ENCODE assay signal across 13 cellular contexts in genomic region chr3:30616347-30617027, GRCh38. TPM values are rescaled to one million over a fixed set of nuclear protein-coding genes. Genes with fewer than 3 reads are reported as not detected.
DNase-seq lines count a peak whose midpoint lies in the region; ATAC-seq, FAIRE-seq and TF ChIP-seq lines count a peak whose summit lies in the region.
"Had no signal": no experiment of that assay in that cellular context is flagged by ENCODE, and none has a peak within 500 bp of the region (broad histone marks: within the 10 kb centered on the region; RNA-seq: fewer than 3 reads in every experiment).

No MANE protein-coding gene starts in this region.

- POLR2A ChIA-PET in CD4-positive, alpha-beta T cell (lab: Charles Lee): interaction anchor here (0.6 to 6.9 kb wide), 22 partner anchors 8 to 418 kb away, joined by 3 to 80 read pairs (median 5); partner anchors contain the start of gene TGFBR2

- H3K36me3 Mint-ChIP-seq in CD4-positive, alpha-beta T cell (ENCODE audit: low read depth): peaks cover 90% of the 10 kb centered on the region
- no peaks in the 10 kb centered on the region for H3K36me3 Mint-ChIP-seq in IgD-negative memory B cell
- peaks cover 5% of the 10 kb centered on the region for H3K36me3 Mint-ChIP-seq in astrocyte (ENCODE audit: low read depth, unreplicated experiment)
- H3K36me3 Mint-ChIP-seq in progenitor cell of endocrine pancreas (ENCODE audit: insufficient read depth): peaks cover 17% of the 10 kb centered on the region

- FAIRE-seq in astrocyte (lab: Jason Lieb, UNC): no peak
- FAIRE-seq: K562 had no signal

- no peaks in the 10 kb centered on the region for H3K36me3 ChIP-seq in astrocyte (ENCODE audit: insufficient read depth, low read length)

- no peaks in the 10 kb centered on the region for H3K27me3 Mint-ChIP-seq in CD4-positive, alpha-beta T cell
- no peaks in the 10 kb centered on the region for H3K27me3 Mint-ChIP-seq in IgD-negative memory B cell
- no peaks in the 10 kb centered on the region for H3K27me3 Mint-ChIP-seq in astrocyte (ENCODE audit: low read depth, unreplicated experiment)
- no peaks in the 10 kb centered on the region for H3K27me3 Mint-ChIP-seq in progenitor cell of endocrine pancreas

- peak overlapping the region; percentile 60 for H3K27ac ChIP-seq in CD4-positive, alpha-beta T cell (ENCODE audit: low read depth, low read length)
- no peak overlapping the region for H3K27ac ChIP-seq in astrocyte (ENCODE audit: low read depth, low read length)

- peaks cover 66% of the 10 kb centered on the region for H4K20me1 ChIP-seq in astrocyte (ENCODE audit: insufficient read depth, low read length)

- peak overlapping the region; percentile 23 for H3K4me2 ChIP-seq in astrocyte (ENCODE audit: low read length)

- no peak for TF ChIP-seq CTCF in CD4-positive, alpha-beta T cell (IDR thresholded peaks at IDR 0.05)
- no peak for TF ChIP-seq CTCF in astrocyte (IDR thresholded peaks at IDR 0.05; ENCODE audit: insufficient read depth, low read depth, low read length)
- TF ChIP-seq CTCF in progenitor cell of endocrine pancreas (IDR thresholded peaks at IDR 0.05; ENCODE audit: unreplicated experiment): no peak

- ATAC-seq in CD4-positive, alpha-beta T cell (ENCODE audit: poor library complexity): peak; percentile 36
- ATAC-seq in GM18858 (IDR thresholded peaks at IDR 0.05; ENCODE audit: unreplicated experiment): no peak
- no peak for ATAC-seq in GM18907 (IDR thresholded peaks at IDR 0.05; ENCODE audit: unreplicated experiment)
- ATAC-seq: K562 had no signal

- no peak for DNase-seq in CD4-positive, alpha-beta T cell
- DNase-seq in astrocyte (ENCODE audit: low read depth) (no peak), progenitor cell of endocrine pancreas (ENCODE audit: low spot score, unreplicated experiment) (no peak), HT-29 (ENCODE audit: low spot score) (no peak)
- DNase-seq: hippocampal formation; NCI-H2029 treated with DMSO at 0.1 percent for 48 hours; posterior cingulate gyrus; stimulated activated CD4-positive, alpha-beta T cell treated with anti-CD3 and anti-CD28 coated beads, Interleukin-1b, Interleukin-23, amount 100 ng/mL, for 48 hours; T-helper 9 cell had no signal

- no peak overlapping the region for H3K9ac ChIP-seq in astrocyte (ENCODE audit: low read length)

- H3K9me3 ChIP-seq in CD4-positive, alpha-beta T cell (ENCODE audit: control insufficient read depth, low read length): no peaks in the 10 kb centered on the region
- H3K9me3 ChIP-seq in astrocyte (ENCODE audit: insufficient read depth, low read depth, low read length): no peaks in the 10 kb centered on the region

- H3K4me3 ChIP-seq in astrocyte (ENCODE audit: insufficient read depth, low read depth, low read length): no peak overlapping the region
- H3K4me3 ChIP-seq: K562 had no signal

- CTCF ChIA-PET in CD4-positive, alpha-beta T cell (lab: Charles Lee): interaction anchor here (1.5 to 2.1 kb wide), 5 partner anchors 8 to 55 kb away, joined by 3 to 7 read pairs (median 5); no protein-coding TSS in a partner anchor

- H3K27ac Mint-ChIP-seq in CD4-positive, alpha-beta T cell: peak overlapping the region; percentile 96
- peak overlapping the region; percentile 57 to 76 (median 74) for H3K27ac Mint-ChIP-seq in IgD-negative memory B cell
- H3K27ac Mint-ChIP-seq in astrocyte (ENCODE audit: unreplicated experiment): no peak overlapping the region
- H3K27ac Mint-ChIP-seq in progenitor cell of endocrine pancreas: peak overlapping the region; percentile 59

- H3K4me1 ChIP-seq in astrocyte (ENCODE audit: insufficient read depth, low read length): peaks cover 26% of the 10 kb centered on the region

- H3K4me3 Mint-ChIP-seq in CD4-positive, alpha-beta T cell: peak overlapping the region; percentile 74
- peak overlapping the region in 3 of 4 donors; percentile 53 to 63 (median 56) for H3K4me3 Mint-ChIP-seq in IgD-negative memory B cell
- H3K4me3 Mint-ChIP-seq in astrocyte (ENCODE audit: unreplicated experiment): no peak overlapping the region
- H3K4me3 Mint-ChIP-seq in progenitor cell of endocrine pancreas (ENCODE audit: low read depth): no peak overlapping the region

- no peak overlapping the region for H2AFZ ChIP-seq in astrocyte (ENCODE audit: low read depth, low read length)

- peaks cover 100% of the 10 kb centered on the region for H3K4me1 Mint-ChIP-seq in CD4-positive, alpha-beta T cell (ENCODE audit: low read depth)
- H3K4me1 Mint-ChIP-seq in IgD-negative memory B cell (peaks cover 86% of the 10 kb centered on the region in 3 donors), astrocyte (ENCODE audit: low read depth, unreplicated experiment) (peaks cover 54% of the 10 kb centered on the region), progenitor cell of endocrine pancreas (ENCODE audit: low read depth) (peaks cover 19% of the 10 kb centered on the region)

- peaks cover 99% of the 10 kb centered on the region for H3K79me2 ChIP-seq in astrocyte (ENCODE audit: insufficient read depth, low read length)

- intact Hi-C loops in CD4-positive, alpha-beta T cell (cut with DNase I, micrococcal nuclease): loop anchor here (1.0 to 5.0 kb wide), 2 partner anchors 8 to 294 kb away; no protein-coding TSS in a partner anchor

- H3K27me3 ChIP-seq in CD4-positive, alpha-beta T cell (ENCODE audit: control insufficient read depth, insufficient read depth, low read length): no peaks in the 10 kb centered on the region
- no peaks in the 10 kb centered on the region for H3K27me3 ChIP-seq in astrocyte (ENCODE audit: insufficient read depth, low read length)

- H3K9me3 Mint-ChIP-seq in CD4-positive, alpha-beta T cell: no peaks in the 10 kb centered on the region
- H3K9me3 Mint-ChIP-seq in IgD-negative memory B cell: no peaks in the 10 kb centered on the region
- no peaks in the 10 kb centered on the region for H3K9me3 Mint-ChIP-seq in astrocyte (ENCODE audit: unreplicated experiment)
- peaks cover 6% of the 10 kb centered on the region for H3K9me3 Mint-ChIP-seq in progenitor cell of endocrine pancreas (ENCODE audit: low read depth)

RNA-seq across cellular contexts. Expression of gene TGFBR2, which starts 10.1 kb away (rescaled TPM):
- 100 to 1,000 TPM; 203 to 205 TPM for total RNA-seq in CD4-positive, alpha-beta T cell
- polyA plus RNA-seq in IgD-negative memory B cell: 76.8 TPM
- total RNA-seq in astrocyte (39.9 and 44.1 TPM in 2 replicates), progenitor cell of endocrine pancreas (21.1 and 21.2 TPM in 2 replicates)
- 42.2 and 42.9 TPM in 2 replicates for total RNA-seq in HT-29 (2014; rRNA removed; shearing (Covaris generic))

Comparison
In these comparisons a context has a peak if more than half of its experiments do, and no peak if none do; other contexts are left out.
1. H3K4me3 Mint-ChIP-seq: peak in CD4-positive, alpha-beta T cell (single experiment) and IgD-negative memory B cell (3 of 4); none in astrocyte (single experiment) and progenitor cell of endocrine pancreas (single experiment).